In genomic region chr1:154142358-154142757, GRCh38 we compare ENCODE assay signal across 37 cellular contexts. TPM values are rescaled to one million over a fixed set of nuclear protein-coding genes. Genes with fewer than 3 reads are reported as not detected.
"Had no signal": no experiment of that assay in that cellular context is flagged by ENCODE, and none has a peak within 500 bp of the region (broad histone marks: within the 10 kb centered on the region; RNA-seq: fewer than 3 reads in every experiment).

No MANE protein-coding gene starts in this region.

- DNase-seq: Karpas-422, Kasumi-1, MG63, MM.1S, MV-4-11, NCI-H1048, NCI-H1092, NCI-H1092 treated with DMSO at 0.1 percent for 48 hours, NCI-H1105, NCI-H1105 treated with DMSO at 0.1 percent for 48 hours, NCI-H1417, NCI-H1417 treated with DMSO at 0.1 percent for 48 hours, NCI-H1436, NCI-H1436 treated with DMSO at 0.1 percent for 48 hours, NCI-H146, NCI-H1694, NCI-H1694 treated with DMSO at 0.1 percent for 48 hours, NCI-H187, NCI-H187 treated with DMSO at 0.1 percent for 48 hours, NCI-H1930, NCI-H2029, NCI-H2029 treated with DMSO at 0.1 percent for 48 hours, NCI-H2081, NCI-H2081 treated with DMSO at 0.1 percent for 48 hours, NCI-H2107, NCI-H2171, NCI-H2171 treated with DMSO at 0.1 percent for 48 hours, NCI-H2227 treated with DMSO at 0.1 percent for 48 hours, NCI-H226, NCI-H345, NCI-H446, NCI-H446 treated with DMSO at 0.1 percent for 48 hours, NCI-H510A, NCI-H510A treated with DMSO at 0.1 percent for 48 hours, NCI-H524 had no signal

- H3K27me3 ChIP-seq: MG63 had no signal

- H3K36me3 ChIP-seq: MG63 had no signal

- H3K4me3 ChIP-seq: MG63 had no signal

- H3K9me3 ChIP-seq: MG63 had no signal

RNA-seq across cellular contexts. Expression of gene NUP210L, which starts 12.5 kb away (rescaled TPM):
- total RNA-seq: LHCN-M2, M059J had no signal
